Comparison of ENCODE assay signal across 14 cellular contexts in the genomic region with DNA sequence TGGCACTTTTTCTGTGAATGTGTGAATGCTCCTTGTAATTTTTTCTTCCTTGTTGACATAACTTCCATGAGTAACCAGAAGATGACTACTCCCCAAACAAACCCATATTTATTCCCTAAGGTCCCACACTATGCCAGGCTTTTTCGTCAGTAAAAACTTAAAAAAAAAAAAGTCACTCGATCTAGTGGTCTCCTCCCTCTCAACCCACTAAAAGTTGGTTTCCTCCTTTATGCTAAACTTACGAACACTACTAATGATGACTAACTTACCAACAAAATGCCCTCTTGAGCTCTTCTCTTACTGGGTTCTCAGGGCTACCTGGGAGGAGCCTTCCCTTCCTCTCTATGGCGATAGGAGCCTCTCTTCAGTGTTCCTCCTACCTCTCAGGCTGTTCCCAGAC. TPM values are rescaled to one million over a fixed set of nuclear protein-coding genes. Genes with fewer than 3 reads are reported as not detected.
A peak's percentile ranks its signal among the peaks of the same experiment; 100 is the strongest.
DNase-seq lines count a peak whose midpoint lies in the region; ATAC-seq and TF ChIP-seq lines count a peak whose summit lies in the region.
"Had no signal": no experiment of that assay in that cellular context is flagged by ENCODE, and none has a peak within 500 bp of the region (broad histone marks: within the 10 kb centered on the region; RNA-seq: fewer than 3 reads in every experiment).

No MANE protein-coding gene starts in this region.

- in situ Hi-C loops in astrocyte of the spinal cord (cut with HindIII; ENCODE audit: low sequenced_read_pairs), result no loop called here

- no peak for TF ChIP-seq EP300 in ovary (IDR thresholded peaks at IDR 0.05)

- no peak for TF ChIP-seq POLR2A in ovary (IDR thresholded peaks at IDR 0.05)

- intact Hi-C loops in left lung (cut with DNase I), result no loop called here
- intact Hi-C loops in ovary (cut with DNase I), result no loop called here

- H3K36me3 ChIP-seq in left lung, result no peaks in the 10 kb centered on the region
- H3K36me3 ChIP-seq in ovary, result no peaks in the 10 kb centered on the region
- H3K36me3 ChIP-seq in right atrium auricular region, result no peaks in the 10 kb centered on the region

- H3K4me1 ChIP-seq in left lung (peaks cover 0 to 15% of the 10 kb centered on the region in 2 donors), ovary (ENCODE audit: insufficient read depth) (no peaks in the 10 kb centered on the region), right atrium auricular region (peaks cover 0 to 20% of the 10 kb centered on the region in 2 donors)
- H3K4me1 ChIP-seq: parathyroid adenoma had no signal

- TF ChIP-seq CTCF in C4-2B (conservative IDR thresholded peaks at IDR 0.05) (no peak), astrocyte of the spinal cord (IDR thresholded peaks at IDR 0.05; ENCODE audit: low read depth, low read length) (no peak), left lung (IDR thresholded peaks at IDR 0.05) (no peak), ovary (IDR thresholded peaks at IDR 0.05) (no peak), right atrium auricular region (IDR thresholded peaks at IDR 0.05) (no peak)

- WGBS in ovary, 3 donors, result 83 to 85% (median 84%) methylated on average over 4 of the region's 4 CpGs

- H3K27me3 ChIP-seq in left lung, result no peaks in the 10 kb centered on the region
- H3K27me3 ChIP-seq in ovary, result no peaks in the 10 kb centered on the region
- H3K27me3 ChIP-seq in right atrium auricular region, result no peaks in the 10 kb centered on the region

- H3K4me3 ChIP-seq in astrocyte of the spinal cord (ENCODE audit: low read depth, low read length) (no peak overlapping the region), left lung (no peak overlapping the region), ovary (no peak overlapping the region), right atrium auricular region (no peak overlapping the region)

- DNase-seq in ELR (ENCODE audit: low read depth) (peak; percentile 64), astrocyte of the spinal cord (ENCODE audit: low read depth, low spot score) (peak; percentile 40), left lung (no peak), ovary (no peak), right atrium auricular region (ENCODE audit: low spot score) (no peak)
- DNase-seq: activated B cell treated with CpG ODN at 0.5 μM for 24 hours, NCI-H1105 treated with DMSO at 0.1 percent for 48 hours, NCI-H446 treated with DMSO at 0.1 percent for 48 hours, substantia nigra had no signal

- no peaks in the 10 kb centered on the region for H3K9me3 ChIP-seq in left lung
- no peaks in the 10 kb centered on the region for H3K9me3 ChIP-seq in ovary
- no peaks in the 10 kb centered on the region for H3K9me3 ChIP-seq in right atrium auricular region

- ATAC-seq in left lung (peak; percentile 43), HG03135 (IDR thresholded peaks at IDR 0.05; ENCODE audit: unreplicated experiment) (no peak), HG03039 (IDR thresholded peaks at IDR 0.05; ENCODE audit: unreplicated experiment) (no peak)
- ATAC-seq: SK-N-SH treated with all-trans-retinoic acid at 6 μM for 48 hours had no signal

- H3K27ac ChIP-seq in C4-2B (peak overlapping the region; percentile 16; the same call in 1 of the 2 replicates), left lung (no peak overlapping the region), ovary (no peak overlapping the region), right atrium auricular region (no peak overlapping the region)
- H3K27ac ChIP-seq: parathyroid adenoma had no signal

RNA-seq across cellular contexts. Expression of gene ACVR1, which starts 18.2 kb away (rescaled TPM):
- total RNA-seq in left lung (10 to 100 TPM; 36.9 to 37.7 TPM), ovary (10 to 100 TPM; 23.4 to 49.5 (median 30.4) TPM), right atrium auricular region (10 to 100 TPM; 34.5 to 36.8 TPM)
- 10 to 100 TPM; 23.4 to 51.2 TPM for polyA plus RNA-seq in ovary

Comparison
In these comparisons a context has a peak if more than half of its experiments do, and no peak if none do; other contexts are left out.
1. DNase-seq: peak in ELR (single experiment) and astrocyte of the spinal cord (single experiment); none in left lung (0 of 2), ovary (0 of 5) and right atrium auricular region (single experiment).